ENCODE assay signal across 14 cellular contexts in the genomic region with DNA sequence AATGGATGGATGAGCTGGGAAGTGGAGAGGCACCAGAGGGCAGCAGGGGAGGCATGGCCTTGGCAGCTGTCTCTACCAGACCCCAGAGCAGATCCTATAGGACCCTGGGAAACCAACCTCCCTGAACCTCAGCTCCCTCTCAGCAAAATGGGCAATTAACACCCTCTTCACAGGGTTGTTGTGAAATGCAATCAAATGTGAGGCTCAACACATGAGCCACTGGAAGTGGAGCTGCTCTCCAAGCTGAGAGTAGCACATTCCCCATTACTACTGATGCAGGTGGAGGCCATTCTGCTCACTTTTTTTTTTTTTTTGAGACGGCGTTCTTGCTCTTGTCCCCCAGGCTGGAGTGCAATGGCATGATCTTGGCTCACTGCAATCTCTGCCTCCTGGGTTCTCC.
"Had no signal": no experiment of that assay in that cellular context is flagged by ENCODE, and none has a peak within 500 bp of the region (broad histone marks: within the 10 kb centered on the region; RNA-seq: fewer than 3 reads in every experiment).

No MANE protein-coding gene starts in this region.

- ATAC-seq: lower lobe of right lung; stimulated activated effector memory CD8-positive, alpha-beta T cell treated with anti-CD3 and anti-CD28 coated beads, Interleukin-12 subunit alpha, Interleukin-12 subunit beta, amount 100 ng/mL, for 72 hours had no signal

- H3K27ac ChIP-seq: ascending aorta, breast epithelium, lower lobe of right lung, parathyroid adenoma, thoracic aorta had no signal

- H3K4me1 ChIP-seq: breast epithelium, parathyroid adenoma had no signal

- H3K36me3 ChIP-seq: ascending aorta, breast epithelium, lower lobe of right lung, thoracic aorta had no signal

- H3K9me3 ChIP-seq: ascending aorta, breast epithelium, lower lobe of right lung, thoracic aorta had no signal

- H3K27me3 ChIP-seq: ascending aorta, breast epithelium had no signal

- H3K9ac ChIP-seq: parathyroid adenoma had no signal

- H2AFZ ChIP-seq: parathyroid adenoma had no signal

- DNase-seq: activated CD4-positive, alpha-beta T cell treated with anti-CD3 and anti-CD28 coated beads, Interleukin-2, amount 50 U/mL, for 4 hours; activated CD4-positive, CD25-positive, alpha-beta regulatory T cell treated with anti-CD3 and anti-CD28 coated beads, Interleukin-2, amount 50 U/mL, for 72 hours; activated naive CD4-positive, alpha-beta T cell treated with anti-CD3 and anti-CD28 coated beads, Interleukin-2, amount 10 ng/mL, durations not matched to agents 7 days and 5 days; activated T-cell treated with anti-CD3 and anti-CD28 coated beads, Interleukin-2, amount 50 U/mL, for 1 hour; cerebellar nuclear complex; effector CD8-positive, alpha-beta T cell; foreskin fibroblast; lower lobe of right lung; naive B cell had no signal

- H3K4me3 ChIP-seq: ascending aorta, breast epithelium, lower lobe of right lung, thoracic aorta had no signal

- H3K79me2 ChIP-seq: parathyroid adenoma had no signal
